In the genomic region with DNA sequence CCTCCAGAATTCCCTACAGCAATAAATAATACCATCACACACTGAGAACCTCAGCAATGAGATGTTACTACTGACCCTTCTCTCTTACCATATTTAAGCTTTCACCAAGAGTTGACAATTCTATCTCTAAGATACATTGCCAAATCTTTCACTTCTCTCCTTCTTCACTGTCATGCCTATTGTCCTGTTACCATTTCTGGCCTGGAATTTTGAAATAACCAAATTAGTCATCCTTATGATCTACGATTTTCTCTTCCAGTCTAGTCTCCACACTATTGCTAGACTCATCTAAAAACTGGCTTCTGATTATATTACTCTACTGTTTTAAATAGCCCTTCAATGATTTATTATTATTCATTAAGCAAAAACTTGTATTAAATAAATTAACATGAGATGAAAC, we compare ENCODE assay signal across 22 cellular contexts.
"Had no signal": no experiment of that assay in that cellular context is flagged by ENCODE, and none has a peak within 500 bp of the region (broad histone marks: within the 10 kb centered on the region; RNA-seq: fewer than 3 reads in every experiment).

No MANE protein-coding gene starts in this region.

- H2AFZ ChIP-seq: parathyroid adenoma had no signal

- DNase-seq: cortex of kidney; effector memory CD8-positive, alpha-beta T cell; gastrocnemius medialis; head of caudate nucleus; left ventricle myocardium superior; mesenchymal stem cell; mucosa of descending colon; naive B cell; right lobe of liver; small intestine; stimulated activated CD4-positive, alpha-beta T cell treated with anti-CD3 and anti-CD28 coated beads, Interleukin-15, amount 100 ng/mL, for 24 hours; stimulated activated CD4-positive, alpha-beta T cell treated with anti-CD3 and anti-CD28 coated beads, Interleukin-4, amount 100 ng/mL, for 1 hour; stimulated activated CD8-positive, alpha-beta memory T cell treated with anti-CD3 and anti-CD28 coated beads, Interleukin-4, amount 100 ng/mL, for 48 hours; stimulated activated naive CD4-positive, alpha-beta T cell; stimulated activated naive CD8-positive, alpha-beta T cell treated with anti-CD3 and anti-CD28 coated beads, Interleukin-15, amount 100 ng/mL, for 72 hours; transverse colon had no signal

- H3K4me3 ChIP-seq: gastrocnemius medialis, lung, mucosa of descending colon, right lobe of liver, suprapubic skin, transverse colon, vagina had no signal

- ATAC-seq: effector memory CD8-positive, alpha-beta T cell; gastrocnemius medialis; left ventricle myocardium superior; mucosa of descending colon; natural killer cell treated with Interleukin-12 subunit alpha and Interleukin-12 subunit beta and Interleukin-15 and Interleukin-18, amount 100 ng/mL, for 72 hours; right lobe of liver; stimulated activated naive CD8-positive, alpha-beta T cell treated with anti-CD3 and anti-CD28 coated beads, Interleukin-15, amount 100 ng/mL, for 72 hours had no signal

- H3K36me3 ChIP-seq: gastrocnemius medialis, neutrophil, right lobe of liver, suprapubic skin, transverse colon, vagina had no signal

- H3K27me3 ChIP-seq: gastrocnemius medialis, neutrophil, right lobe of liver, suprapubic skin, transverse colon, vagina had no signal

- H3K79me2 ChIP-seq: parathyroid adenoma had no signal

- H3K4me1 ChIP-seq: gastrocnemius medialis, parathyroid adenoma, suprapubic skin, transverse colon, vagina had no signal

- H3K27ac ChIP-seq: gastrocnemius medialis, neutrophil, parathyroid adenoma, right lobe of liver, suprapubic skin, transverse colon, vagina had no signal

- H3K9me3 ChIP-seq: gastrocnemius medialis, mucosa of descending colon, neutrophil, right lobe of liver, suprapubic skin, transverse colon, vagina had no signal

- H3K9ac ChIP-seq: parathyroid adenoma had no signal
